8 cellular contexts compared by ENCODE assay signal in the genomic region with DNA sequence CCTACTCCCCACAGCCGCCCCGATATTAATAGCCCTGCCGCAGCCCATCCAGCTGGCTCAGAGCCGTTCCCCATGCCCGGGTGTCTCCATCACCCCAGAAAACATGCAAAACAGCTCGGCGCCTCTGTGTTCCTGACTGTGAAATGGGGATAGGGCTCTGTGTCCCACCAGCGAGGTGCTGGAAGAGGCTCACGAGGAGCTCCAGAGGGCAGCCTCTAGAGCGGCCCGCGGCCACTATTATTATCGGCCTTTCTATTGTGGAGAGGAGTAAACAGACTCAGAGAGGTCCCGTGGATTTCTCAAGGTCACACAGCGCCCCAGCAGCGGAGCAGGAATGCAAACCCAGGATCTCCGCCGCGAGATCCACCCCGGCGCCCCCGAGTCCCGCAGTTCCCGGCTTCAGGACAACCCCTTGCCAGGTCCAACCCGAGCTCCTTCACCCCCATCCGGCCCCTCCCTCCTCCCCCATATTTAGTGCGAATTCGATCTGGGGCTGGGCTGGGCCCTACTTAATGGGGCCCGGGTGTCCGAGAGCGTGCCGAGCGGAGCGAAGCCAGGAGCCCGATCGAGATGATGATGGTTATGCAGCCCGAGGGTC. TPM values are rescaled to one million over a fixed set of nuclear protein-coding genes. Genes with fewer than 3 reads are reported as not detected.
DNase-seq lines count a peak whose midpoint lies in the region; ATAC-seq and TF ChIP-seq lines count a peak whose summit lies in the region.

A gene (plus strand): TSS at position 536 of the 598 bp plus-strand sequence. CDS start 35 bp downstream, at position 571.

- H3K4me3 ChIP-seq in MM.1S (ENCODE audit: low read length): peak within 1 kb of the TSS; percentile 98

- H3K4me1 ChIP-seq in MM.1S (ENCODE audit: low read length): peaks cover 7% of the 10 kb centered on the region; the same call in 1 of the 2 replicates

- peaks cover 5% of the 10 kb centered on the region; the same call in 1 of the 2 replicates for H3K79me2 ChIP-seq in MM.1S (ENCODE audit: low read length)

- peaks cover 43% of the 10 kb centered on the region for H3K27me3 ChIP-seq in MM.1S (replicated peaks; ENCODE audit: insufficient read depth, low read length)

- no peak within 1 kb of the TSS; the same call in 1 of the 2 replicates for H3K27ac ChIP-seq in MM.1S (ENCODE audit: low read length)

- H3K9me3 ChIP-seq in MM.1S (replicated peaks; ENCODE audit: insufficient read depth, low read length): no peaks in the 10 kb centered on the region

- H3K9me2 ChIP-seq in MM.1S (replicated peaks; ENCODE audit: insufficient read depth, low read length): no peaks in the 10 kb centered on the region

- H3K4me2 ChIP-seq in MM.1S (ENCODE audit: low read depth, low read length): peak within 1 kb of the TSS; percentile 94

- peaks cover 3% of the 10 kb centered on the region; the same call in 1 of the 2 replicates for H3F3A ChIP-seq in MM.1S (ENCODE audit: insufficient read depth, low read length)

- no peak for TF ChIP-seq CTCF in MM.1S (IDR thresholded peaks at IDR 0.05; ENCODE audit: low read length)

- H3K36me3 ChIP-seq in MM.1S (replicated peaks; ENCODE audit: insufficient read depth, low read length): no peaks in the 10 kb centered on the region

- H3K9ac ChIP-seq in MM.1S (ENCODE audit: low read length): peak within 1 kb of the TSS; percentile 91

- DNase-seq in Daoy (ENCODE audit: low read depth) (peak; percentile 28), MM.1S (no peak), ecto neural progenitor cell (ENCODE audit: low spot score) (peak; percentile 76), mucosa of gallbladder (ENCODE audit: low spot score) (peak; percentile 22), Ammon's horn (ENCODE audit: low spot score) (no peak), HPDE6-E6E7 (ENCODE audit: extremely low spot score) (no peak)

- ATAC-seq in GM19455 (IDR thresholded peaks at IDR 0.05; ENCODE audit: unreplicated experiment): no peak
- ATAC-seq in GM21447 (IDR thresholded peaks at IDR 0.05; ENCODE audit: unreplicated experiment): no peak

- no peaks in the 10 kb centered on the region for H4K20me1 ChIP-seq in MM.1S (ENCODE audit: insufficient read depth, low read length)

- H2AFZ ChIP-seq in MM.1S (ENCODE audit: low read length): peak within 1 kb of the TSS; percentile 98

RNA-seq across cellular contexts. Expression of the gene that starts here (rescaled TPM):
- total RNA-seq in Daoy (2014; rRNA removed; shearing (Covaris generic)): not detected in 2 replicates
- total RNA-seq in mucosa of gallbladder: 0.12 TPM

Comparison
In these comparisons a context has a peak if more than half of its experiments do, and no peak if none do; other contexts are left out.
1. Peak in DNase-seq in Daoy; RNA of the gene not detected or under 1 TPM.
2. Peak in DNase-seq in mucosa of gallbladder; RNA of the gene not detected or under 1 TPM.